1 cellular context compared by ENCODE assay signal in genomic region chr5:157592594-157592993, GRCh38.
TF ChIP-seq lines count a peak whose summit lies in the region.

No MANE protein-coding gene starts in this region.

TF ChIP-seq in K562, 482 proteins besides CTCF, POLR2A, EP300 and RAD21:
- TF ChIP-seq MCM2 (IDR thresholded peaks at IDR 0.05; ENCODE audit: low read depth) (no peak), HOXB6 (CRISPR knock-in tag; IDR thresholded peaks at IDR 0.05; ENCODE audit: borderline replicate concordance) (no peak)
